In genomic region chr1:116405241-116406135, GRCh38 we compare ENCODE assay signal across 13 cellular contexts. TPM values are rescaled to one million over a fixed set of nuclear protein-coding genes. Genes with fewer than 3 reads are reported as not detected.
DNase-seq lines count a peak whose midpoint lies in the region; ATAC-seq, FAIRE-seq and TF ChIP-seq lines count a peak whose summit lies in the region.
"Had no signal": no experiment of that assay in that cellular context is flagged by ENCODE, and none has a peak within 500 bp of the region (broad histone marks: within the 10 kb centered on the region; RNA-seq: fewer than 3 reads in every experiment).

No MANE protein-coding gene starts in this region.

- POLR2A ChIA-PET in naive thymus-derived CD8-positive, alpha-beta T cell (lab: Charles Lee) = interaction anchor here (1.2 to 1.5 kb wide), 2 partner anchors 12 to 13 kb away, joined by 3 to 5 read pairs; no protein-coding TSS in a partner anchor

- FAIRE-seq in H54 (lab: Jason Lieb, UNC) = no peak

- TF ChIP-seq CTCF in dorsolateral prefrontal cortex (IDR thresholded peaks at IDR 0.05 in 54 of 56, conservative IDR thresholded peaks at IDR 0.05 in 2 of 56; ENCODE audit: low read depth in 1 of 56, partially characterized antibody in 56 of 56) = no peak

- H3K4me1 Mint-ChIP-seq in naive thymus-derived CD8-positive, alpha-beta T cell = peaks cover 18 to 31% (median 27%) of the 10 kb centered on the region in 4 donors
- H3K4me1 Mint-ChIP-seq in natural killer cell treated with Interleukin-12 subunit alpha and Interleukin-12 subunit beta and Interleukin-15 and Interleukin-18, amount 100 ng/mL, for 72 hours (ENCODE audit: low read depth in 2 of 2) = peaks cover 14 to 16% of the 10 kb centered on the region in 2 donors

- H3K27me3 ChIP-seq in dorsolateral prefrontal cortex = no peaks in the 10 kb centered on the region
- H3K27me3 ChIP-seq: esophagus squamous epithelium, right lobe of liver had no signal

- no peak for TF ChIP-seq POLR2A in H54 (IDR thresholded peaks at IDR 0.05; ENCODE audit: low read depth, low read length)

- peaks cover 0 to 77% (median 26%) of the 10 kb centered on the region in 3 donors for H3K36me3 Mint-ChIP-seq in naive thymus-derived CD8-positive, alpha-beta T cell
- peaks cover 26% of the 10 kb centered on the region for H3K36me3 Mint-ChIP-seq in natural killer cell treated with Interleukin-12 subunit alpha and Interleukin-12 subunit beta and Interleukin-15 and Interleukin-18, amount 100 ng/mL, for 72 hours

- no peak overlapping the region for H3K4me3 ChIP-seq in dorsolateral prefrontal cortex
- H3K4me3 ChIP-seq: esophagus squamous epithelium, right lobe of liver had no signal

- peak; percentile 40 for DNase-seq in NCI-H1105 treated with DMSO at 0.1 percent for 48 hours (lab: John Stamatoyannopoulos, UW)
- no peak for DNase-seq in NCI-H1105 (lab: John Stamatoyannopoulos, UW)
- DNase-seq in NCI-H2227 (lab: John Stamatoyannopoulos, UW; ENCODE audit: unreplicated experiment) = peak; percentile 88
- DNase-seq in dorsolateral prefrontal cortex = peak in 3 of 10 donors; percentile 42 to 58 (median 56)
- no peak for DNase-seq in naive thymus-derived CD8-positive, alpha-beta T cell
- DNase-seq in natural killer cell treated with Interleukin-12 subunit alpha and Interleukin-12 subunit beta and Interleukin-15 and Interleukin-18, amount 100 ng/mL, for 72 hours (ENCODE audit: low spot score) = no peak
- no peak for DNase-seq in H54 (ENCODE audit: insufficient read length, low spot score)
- DNase-seq: activated CD8-positive, alpha-beta memory T cell treated with anti-CD3 and anti-CD28 coated beads, Interleukin-2, amount 50 U/mL, for 48 hours; esophagus squamous epithelium had no signal

- intact Hi-C loops in dorsolateral prefrontal cortex (cut with DNase I) = no loop called here

- peak overlapping the region in 56 of 59 donors; percentile 1 to 83 (median 56) for H3K27ac ChIP-seq in dorsolateral prefrontal cortex
- H3K27ac ChIP-seq: 22Rv1, right lobe of liver had no signal

- no peaks in the 10 kb centered on the region for H3K27me3 Mint-ChIP-seq in naive thymus-derived CD8-positive, alpha-beta T cell
- no peaks in the 10 kb centered on the region for H3K27me3 Mint-ChIP-seq in natural killer cell treated with Interleukin-12 subunit alpha and Interleukin-12 subunit beta and Interleukin-15 and Interleukin-18, amount 100 ng/mL, for 72 hours

- H3K27ac Mint-ChIP-seq in naive thymus-derived CD8-positive, alpha-beta T cell = peak overlapping the region in 9 of 10 donors; percentile 7 to 82 (median 55)
- peak overlapping the region in 1 of 2 donors; percentile 13 for H3K27ac Mint-ChIP-seq in natural killer cell treated with Interleukin-12 subunit alpha and Interleukin-12 subunit beta and Interleukin-15 and Interleukin-18, amount 100 ng/mL, for 72 hours

- H3K4me3 Mint-ChIP-seq in naive thymus-derived CD8-positive, alpha-beta T cell = no peak overlapping the region
- H3K4me3 Mint-ChIP-seq in natural killer cell treated with Interleukin-12 subunit alpha and Interleukin-12 subunit beta and Interleukin-15 and Interleukin-18, amount 100 ng/mL, for 72 hours = no peak overlapping the region

- ATAC-seq in naive thymus-derived CD8-positive, alpha-beta T cell = no peak
- no peak for ATAC-seq in natural killer cell treated with Interleukin-12 subunit alpha and Interleukin-12 subunit beta and Interleukin-15 and Interleukin-18, amount 100 ng/mL, for 72 hours
- no peak for ATAC-seq in GM19035 (IDR thresholded peaks at IDR 0.05; ENCODE audit: unreplicated experiment)
- ATAC-seq: Panc1 had no signal

- H3K9me3 Mint-ChIP-seq in naive thymus-derived CD8-positive, alpha-beta T cell = no peaks in the 10 kb centered on the region
- no peaks in the 10 kb centered on the region for H3K9me3 Mint-ChIP-seq in natural killer cell treated with Interleukin-12 subunit alpha and Interleukin-12 subunit beta and Interleukin-15 and Interleukin-18, amount 100 ng/mL, for 72 hours

RNA-seq across cellular contexts. Expression of gene ATP1A1, which starts 32.4 kb away (rescaled TPM):
- 100 to 1,000 TPM; 225 to 944 (median 658) TPM for total RNA-seq in dorsolateral prefrontal cortex
- total RNA-seq in naive thymus-derived CD8-positive, alpha-beta T cell = 100 to 1,000 TPM; 248 to 261 TPM
- 10 to 100 TPM; 59.1 to 65.0 (median 60.6) TPM for polyA plus RNA-seq in naive thymus-derived CD8-positive, alpha-beta T cell
- 100 to 1,000 TPM; 208 to 285 TPM for total RNA-seq in natural killer cell treated with Interleukin-12 subunit alpha and Interleukin-12 subunit beta and Interleukin-15 and Interleukin-18, amount 100 ng/mL, for 72 hours

Comparison
In these comparisons a context has a peak if more than half of its experiments do, and no peak if none do; other contexts are left out.
1. DNase-seq: peak in NCI-H1105 treated with DMSO at 0.1 percent for 48 hours (single experiment) and NCI-H2227 (single experiment); none in NCI-H1105 (single experiment), naive thymus-derived CD8-positive, alpha-beta T cell (0 of 10), natural killer cell treated with Interleukin-12 subunit alpha and Interleukin-12 subunit beta and Interleukin-15 and Interleukin-18, amount 100 ng/mL, for 72 hours (single experiment) and H54 (single experiment).